ENCODE assay signal across 32 cellular contexts in genomic region chr14:100895411-100895810, GRCh38. TPM values are rescaled to one million over a fixed set of nuclear protein-coding genes. Genes with fewer than 3 reads are reported as not detected.
"Had no signal": no experiment of that assay in that cellular context is flagged by ENCODE, and none has a peak within 500 bp of the region (broad histone marks: within the 10 kb centered on the region; RNA-seq: fewer than 3 reads in every experiment).

No MANE protein-coding gene starts in this region.

- H3K9me3 ChIP-seq: esophagus muscularis mucosa, gastroesophageal sphincter, heart left ventricle, lower lobe of right lung, prostate gland, right atrium auricular region, stomach, tibial artery had no signal

- H3K4me3 ChIP-seq: coronary artery, esophagus muscularis mucosa, gastroesophageal sphincter, heart left ventricle, hepatocyte, lower lobe of right lung, prostate gland, right atrium auricular region, smooth muscle cell, stomach, tibial artery had no signal

- H3K9me3 Mint-ChIP-seq: naive thymus-derived CD8-positive, alpha-beta T cell; neural crest cell; stimulated activated effector memory CD8-positive, alpha-beta T cell treated with anti-CD3 and anti-CD28 coated beads, Interleukin-12 subunit alpha, Interleukin-12 subunit beta, amount 100 ng/mL, for 72 hours; type B pancreatic cell had no signal

- H3K4me2 ChIP-seq: hepatocyte, smooth muscle cell had no signal

- H3K36me3 Mint-ChIP-seq: naive thymus-derived CD8-positive, alpha-beta T cell; stimulated activated effector memory CD8-positive, alpha-beta T cell treated with anti-CD3 and anti-CD28 coated beads, Interleukin-12 subunit alpha, Interleukin-12 subunit beta, amount 100 ng/mL, for 72 hours; type B pancreatic cell had no signal

- H3K4me3 Mint-ChIP-seq: naive thymus-derived CD8-positive, alpha-beta T cell; neural crest cell; stimulated activated effector memory CD8-positive, alpha-beta T cell treated with anti-CD3 and anti-CD28 coated beads, Interleukin-12 subunit alpha, Interleukin-12 subunit beta, amount 100 ng/mL, for 72 hours; type B pancreatic cell had no signal

- DNase-seq: dermis blood vessel endothelial cell; effector memory CD4-positive, alpha-beta T cell; foreskin keratinocyte; heart left ventricle; kidney glomerular epithelial cell; left ventricle myocardium superior; lower lobe of right lung; stimulated activated CD4-positive, alpha-beta T cell treated with anti-CD3 and anti-CD28 coated beads, Interleukin-2, amount 100 ng/mL, for 24 hours; stimulated activated CD4-positive, alpha-beta T cell treated with anti-CD3 and anti-CD28 coated beads, Interleukin-4, amount 100 ng/mL, for 24 hours; stimulated activated naive CD4-positive, alpha-beta T cell treated with Interleukin-2 at 50 U/mL for 16 hours had no signal

- ATAC-seq: foreskin keratinocyte; gastroesophageal sphincter; heart left ventricle; left colon; left ventricle myocardium superior; lower lobe of right lung; naive thymus-derived CD8-positive, alpha-beta T cell; sciatic nerve; stimulated activated effector memory CD8-positive, alpha-beta T cell treated with anti-CD3 and anti-CD28 coated beads, Interleukin-12 subunit alpha, Interleukin-12 subunit beta, amount 100 ng/mL, for 72 hours had no signal

- H3K4me1 Mint-ChIP-seq: naive thymus-derived CD8-positive, alpha-beta T cell; stimulated activated effector memory CD8-positive, alpha-beta T cell treated with anti-CD3 and anti-CD28 coated beads, Interleukin-12 subunit alpha, Interleukin-12 subunit beta, amount 100 ng/mL, for 72 hours had no signal

- H3K27ac Mint-ChIP-seq: naive thymus-derived CD8-positive, alpha-beta T cell; stimulated activated effector memory CD8-positive, alpha-beta T cell treated with anti-CD3 and anti-CD28 coated beads, Interleukin-12 subunit alpha, Interleukin-12 subunit beta, amount 100 ng/mL, for 72 hours; type B pancreatic cell had no signal

- H3K36me3 ChIP-seq: esophagus muscularis mucosa, gastroesophageal sphincter, heart left ventricle, lower lobe of right lung, prostate gland, right atrium auricular region, stomach, tibial artery had no signal

- H3K27ac ChIP-seq: coronary artery, esophagus muscularis mucosa, foreskin keratinocyte, gastroesophageal sphincter, heart left ventricle, hepatocyte, lower lobe of right lung, prostate gland, right atrium auricular region, stomach, tibial artery had no signal

- H3K79me2 ChIP-seq: hepatocyte had no signal

- H3K4me1 ChIP-seq: foreskin keratinocyte had no signal

- H2AFZ ChIP-seq: hepatocyte had no signal

- H3K27me3 ChIP-seq: foreskin keratinocyte, hepatocyte, right atrium auricular region had no signal

RNA-seq across cellular contexts. Expression of gene RTL1, which starts 8.1 kb away (rescaled TPM):
- total RNA-seq: dermis blood vessel endothelial cell; endothelial cell of umbilical vein; esophagus muscularis mucosa; fibroblast of lung; foreskin keratinocyte; heart left ventricle; left colon; left ventricle myocardium superior; lower lobe of right lung; mesenteric fat pad; myocyte; naive thymus-derived CD8-positive, alpha-beta T cell; osteoblast; right atrium auricular region; sciatic nerve; stomach; subcutaneous adipose tissue; temporal lobe had no signal
- polyA plus RNA-seq: endothelial cell of umbilical vein; fibroblast of lung; foreskin keratinocyte; heart left ventricle; naive thymus-derived CD8-positive, alpha-beta T cell; stomach had no signal
